ENCODE assay signal across 16 cellular contexts in genomic region chr22:48704335-48704734, GRCh38.
"Had no signal": no experiment of that assay in that cellular context is flagged by ENCODE, and none has a peak within 500 bp of the region (broad histone marks: within the 10 kb centered on the region; RNA-seq: fewer than 3 reads in every experiment).

No MANE protein-coding gene starts in this region.

- H3K27ac Mint-ChIP-seq: activated naive CD8-positive, alpha-beta T cell; activated T-cell treated with anti-CD3 and anti-CD28 coated beads, Interleukin-2, amount 50 U/mL, for 24 hours; dendritic cell treated with granulocyte-macrophage colony-stimulating factor and Interleukin-4, amounts not matched to agents 40 ng/mL and 50 ng/mL, for 4 days; memory B cell; naive thymus-derived CD8-positive, alpha-beta T cell had no signal

- H3K27me3 Mint-ChIP-seq: activated naive CD8-positive, alpha-beta T cell; dendritic cell treated with granulocyte-macrophage colony-stimulating factor and Interleukin-4, amounts not matched to agents 40 ng/mL and 50 ng/mL, for 4 days; memory B cell had no signal

- H3K36me3 Mint-ChIP-seq: activated naive CD8-positive, alpha-beta T cell; memory B cell; naive thymus-derived CD8-positive, alpha-beta T cell had no signal

- ATAC-seq: body of pancreas; foreskin keratinocyte; heart left ventricle; naive thymus-derived CD8-positive, alpha-beta T cell had no signal

- H3K9me3 Mint-ChIP-seq: activated T-cell treated with anti-CD3 and anti-CD28 coated beads, Interleukin-2, amount 50 U/mL, for 24 hours; dendritic cell treated with granulocyte-macrophage colony-stimulating factor and Interleukin-4, amounts not matched to agents 40 ng/mL and 50 ng/mL, for 4 days; memory B cell; naive thymus-derived CD8-positive, alpha-beta T cell had no signal

- H3K9me3 ChIP-seq: body of pancreas, heart left ventricle, stomach had no signal

- H3K4me1 Mint-ChIP-seq: memory B cell; naive thymus-derived CD8-positive, alpha-beta T cell had no signal

- H3K4me1 ChIP-seq: foreskin keratinocyte, heart left ventricle had no signal

- H3K4me3 ChIP-seq: body of pancreas, heart left ventricle, SK-N-MC, stomach had no signal

- H3K27ac ChIP-seq: foreskin keratinocyte, SK-N-MC, stomach had no signal

- H3K27me3 ChIP-seq: body of pancreas, foreskin keratinocyte had no signal

- H3K36me3 ChIP-seq: heart left ventricle, stomach had no signal

- H3K4me3 Mint-ChIP-seq: activated naive CD8-positive, alpha-beta T cell; activated T-cell treated with anti-CD3 and anti-CD28 coated beads, Interleukin-2, amount 50 U/mL, for 24 hours; dendritic cell treated with granulocyte-macrophage colony-stimulating factor and Interleukin-4, amounts not matched to agents 40 ng/mL and 50 ng/mL, for 4 days; memory B cell; naive thymus-derived CD8-positive, alpha-beta T cell had no signal

- DNase-seq: activated CD4-positive, alpha-beta T cell treated with anti-CD3 and anti-CD28 coated beads, Interleukin-2, amount 50 U/mL, for 4 hours; activated CD4-positive, CD25-positive, alpha-beta regulatory T cell treated with anti-CD3 and anti-CD28 coated beads, Interleukin-2, amount 50 U/mL, for 72 hours; activated T-cell treated with anti-CD3 and anti-CD28 coated beads, Interleukin-2, amount 50 U/mL, for 24 hours; amniotic stem cell; body of pancreas; effector memory CD4-positive, alpha-beta T cell; foreskin keratinocyte; stimulated activated CD4-positive, alpha-beta T cell treated with anti-CD3 and anti-CD28 coated beads, Interleukin-12 subunit alpha, Interleukin-12 subunit beta, amount 100 ng/mL, for 4 hours; stimulated activated CD4-positive, alpha-beta T cell treated with anti-CD3 and anti-CD28 coated beads, Interleukin-2, amount 100 ng/mL, for 24 hours; stomach had no signal
